In the genomic region with DNA sequence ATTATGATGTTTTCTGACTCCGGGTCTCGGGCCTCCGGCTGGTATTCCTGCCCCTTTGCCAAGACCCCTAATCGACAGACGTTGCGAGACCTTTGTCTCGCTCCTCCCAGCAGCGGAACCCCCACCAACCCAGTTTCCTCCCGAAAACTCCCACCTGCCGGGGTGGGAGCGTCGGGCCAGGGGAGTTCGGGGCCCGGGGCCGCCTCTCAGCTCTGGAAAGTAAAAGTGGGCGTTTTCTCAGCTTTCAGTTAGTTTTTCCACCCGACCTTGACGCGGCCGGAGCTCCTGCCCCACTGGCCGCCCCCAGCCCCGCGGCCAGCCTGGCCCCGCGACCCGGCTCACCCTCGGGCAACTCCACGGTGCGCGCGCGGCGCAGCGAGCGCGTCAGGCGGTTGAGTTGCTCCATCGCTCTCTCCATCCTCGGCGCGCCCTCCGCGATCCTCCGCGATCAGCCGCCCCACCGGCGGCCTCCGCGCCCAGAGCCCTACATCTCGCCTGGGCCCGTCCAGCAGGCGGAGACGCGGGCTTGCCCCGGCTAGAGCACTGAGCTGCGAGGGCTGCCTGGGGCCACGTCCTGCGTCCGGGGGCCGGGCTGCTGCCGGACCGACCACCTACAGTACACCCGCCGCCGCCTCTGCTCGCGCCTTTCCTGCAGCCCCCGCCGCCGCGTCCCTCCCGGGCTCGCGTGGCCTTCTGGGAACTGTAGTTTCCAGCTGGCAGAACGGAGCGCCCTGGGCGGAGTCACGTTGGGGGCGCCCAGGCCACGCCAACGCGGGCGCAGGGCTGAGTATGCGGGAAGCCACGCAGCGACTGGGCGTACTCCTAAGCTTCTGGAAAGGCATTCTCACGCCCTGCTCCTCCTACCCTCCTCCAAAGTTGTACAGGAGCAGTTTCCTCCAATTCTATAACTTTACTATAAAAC, we compare ENCODE assay signal across 8 cellular contexts. TPM values are rescaled to one million over a fixed set of nuclear protein-coding genes. Genes with fewer than 3 reads are reported as not detected.
DNase-seq lines count a peak whose midpoint lies in the region; ATAC-seq and TF ChIP-seq lines count a peak whose summit lies in the region.

A gene with protein sequence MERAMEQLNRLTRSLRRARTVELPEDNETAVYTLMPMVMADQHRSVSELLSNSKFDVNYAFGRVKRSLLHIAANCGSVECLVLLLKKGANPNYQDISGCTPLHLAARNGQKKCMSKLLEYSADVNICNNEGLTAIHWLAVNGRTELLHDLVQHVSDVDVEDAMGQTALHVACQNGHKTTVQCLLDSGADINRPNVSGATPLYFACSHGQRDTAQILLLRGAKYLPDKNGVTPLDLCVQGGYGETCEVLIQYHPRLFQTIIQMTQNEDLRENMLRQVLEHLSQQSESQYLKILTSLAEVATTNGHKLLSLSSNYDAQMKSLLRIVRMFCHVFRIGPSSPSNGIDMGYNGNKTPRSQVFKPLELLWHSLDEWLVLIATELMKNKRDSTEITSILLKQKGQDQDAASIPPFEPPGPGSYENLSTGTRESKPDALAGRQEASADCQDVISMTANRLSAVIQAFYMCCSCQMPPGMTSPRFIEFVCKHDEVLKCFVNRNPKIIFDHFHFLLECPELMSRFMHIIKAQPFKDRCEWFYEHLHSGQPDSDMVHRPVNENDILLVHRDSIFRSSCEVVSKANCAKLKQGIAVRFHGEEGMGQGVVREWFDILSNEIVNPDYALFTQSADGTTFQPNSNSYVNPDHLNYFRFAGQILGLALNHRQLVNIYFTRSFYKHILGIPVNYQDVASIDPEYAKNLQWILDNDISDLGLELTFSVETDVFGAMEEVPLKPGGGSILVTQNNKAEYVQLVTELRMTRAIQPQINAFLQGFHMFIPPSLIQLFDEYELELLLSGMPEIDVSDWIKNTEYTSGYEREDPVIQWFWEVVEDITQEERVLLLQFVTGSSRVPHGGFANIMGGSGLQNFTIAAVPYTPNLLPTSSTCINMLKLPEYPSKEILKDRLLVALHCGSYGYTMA (minus strand): TSS at position 695 of the 922 bp plus-strand sequence. CDS start 277 bp downstream, at position 418.

- no peaks in the 10 kb centered on the region for H3K36me3 Mint-ChIP-seq in CD4-positive, CD25-positive, alpha-beta regulatory T cell

- peaks cover 20 to 32% (median 23%) of the 10 kb centered on the region in 4 donors for H3K4me1 Mint-ChIP-seq in CD4-positive, CD25-positive, alpha-beta regulatory T cell

- peaks cover 13% of the 10 kb centered on the region for H3K27me3 Mint-ChIP-seq in CD4-positive, CD25-positive, alpha-beta regulatory T cell

- peak; percentile 80 to 92 (median 89) for DNase-seq in CD4-positive, CD25-positive, alpha-beta regulatory T cell
- DNase-seq in NCI-H748 (lab: John Stamatoyannopoulos, UW; ENCODE audit: unreplicated experiment): peak; percentile 95
- DNase-seq in activated CD4-positive, alpha-beta T cell treated with anti-CD3 and anti-CD28 coated beads, Interleukin-2, amount 50 U/mL, for 48 hours: peak; percentile 88 to 92
- DNase-seq in lower lobe of right lung: peak; percentile 94
- DNase-seq in stimulated activated CD4-positive, alpha-beta T cell treated with anti-CD3 and anti-CD28 coated beads, TNF-alpha, amount 100 ng/mL, for 24 hours (ENCODE audit: low read depth in 3 of 3): peak; percentile 76 to 89 (median 77)

- H3K9me3 Mint-ChIP-seq in CD4-positive, CD25-positive, alpha-beta regulatory T cell: no peaks in the 10 kb centered on the region

- peak; percentile 98 to 99 for ATAC-seq in CD4-positive, CD25-positive, alpha-beta regulatory T cell (ENCODE audit: low read depth in 2 of 2)
- ATAC-seq in GM19372 (IDR thresholded peaks at IDR 0.05; ENCODE audit: low read depth, unreplicated experiment) (peak; percentile 98), HG03558 (IDR thresholded peaks at IDR 0.05; ENCODE audit: extremely low read depth, unreplicated experiment) (peak; percentile 98), lower lobe of right lung (peak; percentile 99 to 100)

- H3K4me3 ChIP-seq in CD4-positive, CD25-positive, alpha-beta regulatory T cell (ENCODE audit: low read depth, low read length): peak within 1 kb of the TSS; percentile 82
- H3K4me3 ChIP-seq in duodenal mucosa (ENCODE audit: low read depth in 1 of 2, low read length in 2 of 2) (peak within 1 kb of the TSS; percentile 92 to 93), lower lobe of right lung (peak within 1 kb of the TSS; percentile 95)

- peak within 1 kb of the TSS; percentile 69 to 73 for H3K9ac ChIP-seq in duodenal mucosa (ENCODE audit: low read depth in 1 of 2, low read length in 2 of 2)

- no peaks in the 10 kb centered on the region for H3K36me3 ChIP-seq in CD4-positive, CD25-positive, alpha-beta regulatory T cell (ENCODE audit: control insufficient read depth, insufficient read depth, low read length)
- H3K36me3 ChIP-seq in duodenal mucosa (ENCODE audit: control insufficient read depth in 1 of 2, insufficient read depth in 2 of 2, low read length in 2 of 2) (no peaks in the 10 kb centered on the region), lower lobe of right lung (no peaks in the 10 kb centered on the region)

- intact Hi-C loops in lower lobe of right lung (cut with DNase I): no loop called here

- H3K27ac Mint-ChIP-seq in CD4-positive, CD25-positive, alpha-beta regulatory T cell: peak within 1 kb of the TSS; percentile 76 to 88 (median 87)

- H3K27ac ChIP-seq in CD4-positive, CD25-positive, alpha-beta regulatory T cell (ENCODE audit: insufficient read depth, low read length, poor library complexity, severe bottlenecking): peak within 1 kb of the TSS; percentile 49
- H3K27ac ChIP-seq in duodenal mucosa (ENCODE audit: low read depth, low read length) (peak within 1 kb of the TSS; percentile 42), lower lobe of right lung (peak within 1 kb of the TSS; percentile 83)

- H3K9me3 ChIP-seq in CD4-positive, CD25-positive, alpha-beta regulatory T cell (ENCODE audit: control insufficient read depth in 2 of 2, low read length in 2 of 2): no peaks in the 10 kb centered on the region
- H3K9me3 ChIP-seq in duodenal mucosa (ENCODE audit: control insufficient read depth in 1 of 2, low read length in 2 of 2) (no peaks in the 10 kb centered on the region), lower lobe of right lung (no peaks in the 10 kb centered on the region)

- H3K27me3 ChIP-seq in CD4-positive, CD25-positive, alpha-beta regulatory T cell (ENCODE audit: control insufficient read depth, insufficient read depth, low read length): peaks cover 3% of the 10 kb centered on the region
- no peaks in the 10 kb centered on the region for H3K27me3 ChIP-seq in duodenal mucosa (ENCODE audit: control insufficient read depth in 1 of 2, insufficient read depth in 2 of 2, low read length in 2 of 2)
- H3K27me3 ChIP-seq in lower lobe of right lung (ENCODE audit: low read depth): no peaks in the 10 kb centered on the region

- peak within 1 kb of the TSS; percentile 94 to 97 (median 96) for H3K4me3 Mint-ChIP-seq in CD4-positive, CD25-positive, alpha-beta regulatory T cell

- peaks cover 17% of the 10 kb centered on the region for H3K4me1 ChIP-seq in CD4-positive, CD25-positive, alpha-beta regulatory T cell (ENCODE audit: control insufficient read depth, insufficient read depth, low read length, poor library complexity, severe bottlenecking)
- H3K4me1 ChIP-seq in duodenal mucosa (ENCODE audit: control insufficient read depth in 1 of 2, insufficient read depth in 2 of 2, low read length in 2 of 2): peaks cover 6 to 7% of the 10 kb centered on the region in 2 donors
- H3K4me1 ChIP-seq in lower lobe of right lung: peaks cover 7% of the 10 kb centered on the region

- TF ChIP-seq CTCF in lower lobe of right lung (IDR thresholded peaks at IDR 0.05): peak; percentile 38

RNA-seq across cellular contexts. Expression of the gene that starts here (rescaled TPM):
- total RNA-seq in CD4-positive, CD25-positive, alpha-beta regulatory T cell: 13.9 TPM
- 1 to 10 TPM; 4.2 to 6.3 (median 4.9) TPM for polyA plus RNA-seq in CD4-positive, CD25-positive, alpha-beta regulatory T cell
- total RNA-seq in lower lobe of right lung: 11.5 TPM

Comparison
In these comparisons a context has a peak if more than half of its experiments do, and no peak if none do; other contexts are left out.
1. Peak in every context shown above with its lines: DNase-seq, ATAC-seq, H3K4me3 ChIP-seq and H3K27ac ChIP-seq.